17 cellular contexts compared by ENCODE assay signal in genomic region chr13:22012676-22013075, GRCh38.
"Had no signal": no experiment of that assay in that cellular context is flagged by ENCODE, and none has a peak within 500 bp of the region (broad histone marks: within the 10 kb centered on the region; RNA-seq: fewer than 3 reads in every experiment).

No MANE protein-coding gene starts in this region.

- H3K4me3 ChIP-seq: heart left ventricle, lung, right atrium auricular region had no signal

- DNase-seq: activated CD4-positive, alpha-beta T cell treated with anti-CD3 and anti-CD28 coated beads, Interleukin-2, amount 50 U/mL, for 4 hours; activated naive CD4-positive, alpha-beta T cell treated with Interleukin-2 at 50 U/mL for 16 hours; anterior cingulate cortex; effector memory CD8-positive, alpha-beta T cell; foreskin melanocyte; heart left ventricle; immature natural killer cell; left cardiac atrium; naive B cell; posterior cingulate gyrus; stimulated activated CD4-positive, alpha-beta T cell treated with anti-CD3 and anti-CD28 coated beads, Interleukin-2, amount 100 ng/mL, for 48 hours; T-helper 9 cell had no signal

- H3K4me1 ChIP-seq: heart left ventricle, right atrium auricular region had no signal

- H3K27ac ChIP-seq: heart left ventricle, right atrium auricular region had no signal

- H3K27me3 ChIP-seq: heart left ventricle, right atrium auricular region had no signal

- H3K4me3 Mint-ChIP-seq: activated T-helper 17 cell treated with anti-CD3 and anti-CD28 coated beads, Interleukin-2, amount 50 U/mL, for 72 hours; effector memory CD8-positive, alpha-beta T cell; immature natural killer cell; naive B cell; stimulated activated memory B cell treated with anti-CD40 and anti-IgM and Interleukin-4, amounts not matched to agents 10 μg/mL and 1 μg/mL and 100 μg/mL, for 72 hours had no signal

- H3K36me3 ChIP-seq: heart left ventricle, right atrium auricular region had no signal

- H3K9me3 Mint-ChIP-seq: effector memory CD8-positive, alpha-beta T cell; immature natural killer cell had no signal

- H3K36me3 Mint-ChIP-seq: immature natural killer cell; naive B cell; stimulated activated memory B cell treated with anti-CD40 and anti-IgM and Interleukin-4, amounts not matched to agents 10 μg/mL and 1 μg/mL and 100 μg/mL, for 72 hours had no signal

- H3K27ac Mint-ChIP-seq: activated T-helper 17 cell treated with anti-CD3 and anti-CD28 coated beads, Interleukin-2, amount 50 U/mL, for 72 hours; effector memory CD8-positive, alpha-beta T cell; immature natural killer cell; stimulated activated memory B cell treated with anti-CD40 and anti-IgM and Interleukin-4, amounts not matched to agents 10 μg/mL and 1 μg/mL and 100 μg/mL, for 72 hours had no signal

- ATAC-seq: activated CD4-positive, CD25-positive, alpha-beta regulatory T cell treated with anti-CD3 and anti-CD28 coated beads, Interleukin-2, amount 50 U/mL, for 24 hours; activated T-helper 17 cell treated with anti-CD3 and anti-CD28 coated beads, Interleukin-2, amount 50 U/mL, for 72 hours; effector memory CD8-positive, alpha-beta T cell; heart left ventricle; left cardiac atrium; stimulated activated memory B cell treated with anti-CD40 and anti-IgM and Interleukin-4, amounts not matched to agents 10 μg/mL and 1 μg/mL and 100 μg/mL, for 72 hours had no signal

- H3K9me3 ChIP-seq: right atrium auricular region had no signal

- H3K27me3 Mint-ChIP-seq: activated T-helper 17 cell treated with anti-CD3 and anti-CD28 coated beads, Interleukin-2, amount 50 U/mL, for 72 hours; effector memory CD8-positive, alpha-beta T cell; stimulated activated memory B cell treated with anti-CD40 and anti-IgM and Interleukin-4, amounts not matched to agents 10 μg/mL and 1 μg/mL and 100 μg/mL, for 72 hours had no signal
